In genomic region chr12:123278150-123278627, GRCh38 we compare ENCODE assay signal across 1 cellular context.
TF ChIP-seq lines count a peak whose summit lies in the region.

No MANE protein-coding gene starts in this region.

TF ChIP-seq in K562, 482 proteins besides CTCF, POLR2A, EP300 and RAD21 (continues in another document):
- no peak for TF ChIP-seq XRCC5 (IDR thresholded peaks at IDR 0.05; ENCODE audit: low read depth, low read length)
- no peak for TF ChIP-seq GATAD2A (IDR thresholded peaks at IDR 0.05)
- TF ChIP-seq RB1 (IDR thresholded peaks at IDR 0.05; ENCODE audit: low read depth): no peak
- no peak for TF ChIP-seq E2F1 (CRISPR knock-in tag; IDR thresholded peaks at IDR 0.05)
- TF ChIP-seq ZSCAN29 (IDR thresholded peaks at IDR 0.05): no peak
- TF ChIP-seq FUS (optimal IDR thresholded peaks at IDR 0.05; ENCODE audit: low read depth, low read length): no peak
- no peak for TF ChIP-seq HOXB6 (CRISPR knock-in tag; IDR thresholded peaks at IDR 0.05; ENCODE audit: borderline replicate concordance)
- TF ChIP-seq CREBBP (IDR thresholded peaks at IDR 0.05; ENCODE audit: low read depth, low read length): no peak
- no peak for TF ChIP-seq GABPB1 (CRISPR knock-in tag; IDR thresholded peaks at IDR 0.05)
- TF ChIP-seq ZNF512 (tag; IDR thresholded peaks at IDR 0.05): no peak
- TF ChIP-seq, protein P1, sequence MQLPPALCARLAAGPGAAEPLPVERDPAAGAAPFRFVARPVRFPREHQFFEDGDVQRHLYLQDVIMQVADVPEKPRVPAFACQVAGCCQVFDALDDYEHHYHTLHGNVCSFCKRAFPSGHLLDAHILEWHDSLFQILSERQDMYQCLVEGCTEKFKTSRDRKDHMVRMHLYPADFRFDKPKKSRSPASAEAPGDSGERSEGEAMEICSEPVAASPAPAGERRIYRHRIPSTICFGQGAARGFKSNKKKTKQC (CRISPR knock-in tag; IDR thresholded peaks at IDR 0.05): no peak
- no peak for TF ChIP-seq HNRNPLL (IDR thresholded peaks at IDR 0.05; ENCODE audit: low read depth, low read length, poor library complexity, severe bottlenecking)
- TF ChIP-seq NFE2 (IDR thresholded peaks at IDR 0.05; ENCODE audit: low read depth): 0 out of 2 replicates have a peak, but pooled peaks have one; percentile 4
- TF ChIP-seq PKNOX1 (IDR thresholded peaks at IDR 0.05): peak; percentile 61
- TF ChIP-seq ZNF384 (IDR thresholded peaks at IDR 0.05; ENCODE audit: low read depth, low read length): peak; percentile 82
- TF ChIP-seq ZC3H11A (IDR thresholded peaks at IDR 0.05; ENCODE audit: low read depth, low read length): no peak
- TF ChIP-seq CTCFL (IDR thresholded peaks at IDR 0.05; ENCODE audit: borderline replicate concordance, insufficient read depth, low read depth, low read length, poor library complexity, severe bottlenecking): no peak
- TF ChIP-seq SPI1 (IDR thresholded peaks at IDR 0.05; ENCODE audit: borderline replicate concordance, low read depth, low read length): peak; percentile 67
- TF ChIP-seq BMI1 (IDR thresholded peaks at IDR 0.05; ENCODE audit: low read length): no peak
- no peak for TF ChIP-seq PBX2 (CRISPR knock-in tag; IDR thresholded peaks at IDR 0.05; ENCODE audit: low read depth)
- peak; percentile 63 for TF ChIP-seq PBX2 (tag; conservative IDR thresholded peaks at IDR 0.05; ENCODE audit: low read depth)
- TF ChIP-seq CHD2 (IDR thresholded peaks at IDR 0.05; ENCODE audit: low read depth, low read length): no peak
- TF ChIP-seq C11orf30 (IDR thresholded peaks at IDR 0.05; ENCODE audit: low read depth): 0 out of 2 replicates have a peak, but pooled peaks have one; percentile 15
- no peak for TF ChIP-seq ZNF174 (CRISPR knock-in tag; IDR thresholded peaks at IDR 0.05)
- TF ChIP-seq RFX7 (CRISPR knock-in tag; IDR thresholded peaks at IDR 0.05): no peak
- TF ChIP-seq CBX3 (IDR thresholded peaks at IDR 0.05; ENCODE audit: borderline replicate concordance in 1 of 2, low read length in 2 of 2): no peak
- TF ChIP-seq RUNX1 (IDR thresholded peaks at IDR 0.05; ENCODE audit: low read depth): no peak
- TF ChIP-seq GTF2F1 (IDR thresholded peaks at IDR 0.05; ENCODE audit: low read depth, low read length): no peak
- no peak for TF ChIP-seq TAF7 (tag; IDR thresholded peaks at IDR 0.05)
- TF ChIP-seq PHF21A (IDR thresholded peaks at IDR 0.05; ENCODE audit: borderline replicate concordance, low read depth): no peak
- TF ChIP-seq BHLHE40 (IDR thresholded peaks at IDR 0.05; ENCODE audit: low read length): no peak
- no peak for TF ChIP-seq ZNF830 (CRISPR knock-in tag; IDR thresholded peaks at IDR 0.05)
- TF ChIP-seq, protein P2, sequence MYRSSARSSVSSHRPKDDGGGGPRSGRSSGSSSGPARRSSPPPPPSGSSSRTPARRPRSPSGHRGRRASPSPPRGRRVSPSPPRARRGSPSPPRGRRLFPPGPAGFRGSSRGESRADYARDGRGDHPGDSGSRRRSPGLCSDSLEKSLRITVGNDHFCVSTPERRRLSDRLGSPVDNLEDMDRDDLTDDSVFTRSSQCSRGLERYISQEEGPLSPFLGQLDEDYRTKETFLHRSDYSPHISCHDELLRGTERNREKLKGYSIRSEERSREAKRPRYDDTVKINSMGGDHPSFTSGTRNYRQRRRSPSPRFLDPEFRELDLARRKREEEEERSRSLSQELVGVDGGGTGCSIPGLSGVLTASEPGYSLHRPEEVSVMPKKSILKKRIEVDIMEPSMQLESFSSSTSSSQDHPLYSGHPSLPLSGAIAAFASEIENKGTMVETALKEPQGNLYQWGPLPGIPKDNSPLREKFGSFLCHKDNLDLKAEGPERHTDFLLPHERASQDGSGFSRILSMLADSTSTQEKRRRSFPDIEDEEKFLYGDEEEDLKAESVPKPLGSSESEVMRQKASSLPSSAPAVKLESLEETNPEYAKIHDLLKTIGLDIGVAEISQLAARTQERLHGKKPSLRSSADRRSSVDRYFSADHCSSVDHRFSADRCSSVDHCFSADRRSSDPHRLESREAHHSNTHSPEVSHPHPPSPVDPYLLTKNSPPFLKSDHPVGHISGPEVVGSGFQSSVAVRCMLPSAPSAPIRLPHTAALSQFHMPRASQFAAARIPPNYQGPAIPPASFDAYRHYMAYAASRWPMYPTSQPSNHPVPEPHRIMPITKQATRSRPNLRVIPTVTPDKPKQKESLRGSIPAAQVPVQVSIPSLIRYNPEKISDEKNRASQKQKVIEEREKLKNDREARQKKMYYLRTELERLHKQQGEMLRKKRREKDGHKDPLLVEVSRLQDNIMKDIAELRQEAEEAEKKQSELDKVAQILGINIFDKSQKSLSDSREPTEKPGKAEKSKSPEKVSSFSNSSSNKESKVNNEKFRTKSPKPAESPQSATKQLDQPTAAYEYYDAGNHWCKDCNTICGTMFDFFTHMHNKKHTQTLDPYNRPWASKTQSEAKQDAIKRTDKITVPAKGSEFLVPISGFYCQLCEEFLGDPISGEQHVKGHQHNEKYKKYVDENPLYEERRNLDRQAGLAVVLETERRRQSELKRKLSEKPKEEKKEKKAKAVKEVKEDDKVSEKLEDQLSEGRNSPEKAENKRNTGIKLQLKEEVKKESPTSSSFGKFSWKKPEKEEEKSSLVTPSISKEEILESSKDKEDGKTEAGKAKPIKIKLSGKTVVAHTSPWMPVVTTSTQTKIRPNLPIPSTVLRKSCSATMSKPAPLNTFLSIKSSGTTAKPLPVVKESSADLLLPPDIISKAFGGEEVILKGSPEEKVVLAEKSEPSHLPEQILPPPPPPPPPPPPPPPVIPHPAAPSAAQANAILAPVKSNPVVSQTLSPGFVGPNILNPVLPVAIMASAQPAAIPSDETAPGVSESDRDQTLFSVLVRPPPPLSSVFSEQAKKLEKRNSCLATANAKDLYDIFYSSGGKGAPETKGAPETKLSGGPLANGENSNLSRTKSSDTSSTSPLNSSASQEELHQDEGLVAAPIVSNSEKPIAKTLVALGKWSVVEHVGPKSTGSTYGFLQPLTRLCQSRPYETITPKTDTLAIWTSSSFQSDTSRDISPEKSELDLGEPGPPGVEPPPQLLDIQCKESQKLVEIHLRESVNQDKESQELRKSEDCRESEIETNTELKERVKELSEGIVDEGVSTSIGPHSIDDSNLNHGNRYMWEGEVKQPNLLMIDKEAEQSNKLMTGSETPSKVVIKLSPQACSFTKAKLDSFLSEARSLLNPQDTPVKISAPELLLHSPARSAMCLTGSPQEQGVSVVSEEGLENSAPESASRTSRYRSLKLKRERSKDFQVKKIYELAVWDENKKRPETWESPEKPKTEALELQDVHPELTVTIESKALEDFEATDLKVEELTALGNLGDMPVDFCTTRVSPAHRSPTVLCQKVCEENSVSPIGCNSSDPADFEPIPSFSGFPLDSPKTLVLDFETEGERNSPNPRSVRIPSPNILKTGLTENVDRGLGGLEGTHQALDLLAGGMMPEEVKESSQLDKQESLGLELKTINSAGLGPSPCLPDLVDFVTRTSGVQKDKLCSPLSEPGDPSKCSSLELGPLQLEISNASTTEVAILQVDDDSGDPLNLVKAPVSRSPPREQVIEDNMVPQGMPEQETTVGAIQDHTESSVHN (IDR thresholded peaks at IDR 0.05; ENCODE audit: borderline replicate concordance in 1 of 2, low read depth in 1 of 2): no peak
- no peak for TF ChIP-seq MTF1 (CRISPR knock-in tag; IDR thresholded peaks at IDR 0.05; ENCODE audit: borderline replicate concordance)
- no peak for TF ChIP-seq MCM2 (IDR thresholded peaks at IDR 0.05; ENCODE audit: low read depth)
- no peak for TF ChIP-seq SMARCB1 (IDR thresholded peaks at IDR 0.05; ENCODE audit: insufficient read length, low read depth)
- TF ChIP-seq ZNF146 (CRISPR knock-in tag; IDR thresholded peaks at IDR 0.05; ENCODE audit: unreplicated experiment): no peak
- TF ChIP-seq MEIS2 (IDR thresholded peaks at IDR 0.05; ENCODE audit: partially characterized antibody): peak; percentile 33
- TF ChIP-seq NCOA2 (IDR thresholded peaks at IDR 0.05; ENCODE audit: partially characterized antibody in 2 of 2): no peak
- no peak for TF ChIP-seq ZNF140 (CRISPR knock-in tag; IDR thresholded peaks at IDR 0.05)
- TF ChIP-seq ZNF311 (CRISPR knock-in tag; IDR thresholded peaks at IDR 0.05): no peak
- TF ChIP-seq GTF2A2 (tag; IDR thresholded peaks at IDR 0.05): no peak
- no peak for TF ChIP-seq OTX1 (CRISPR knock-in tag; IDR thresholded peaks at IDR 0.05)
- TF ChIP-seq, protein P3, sequence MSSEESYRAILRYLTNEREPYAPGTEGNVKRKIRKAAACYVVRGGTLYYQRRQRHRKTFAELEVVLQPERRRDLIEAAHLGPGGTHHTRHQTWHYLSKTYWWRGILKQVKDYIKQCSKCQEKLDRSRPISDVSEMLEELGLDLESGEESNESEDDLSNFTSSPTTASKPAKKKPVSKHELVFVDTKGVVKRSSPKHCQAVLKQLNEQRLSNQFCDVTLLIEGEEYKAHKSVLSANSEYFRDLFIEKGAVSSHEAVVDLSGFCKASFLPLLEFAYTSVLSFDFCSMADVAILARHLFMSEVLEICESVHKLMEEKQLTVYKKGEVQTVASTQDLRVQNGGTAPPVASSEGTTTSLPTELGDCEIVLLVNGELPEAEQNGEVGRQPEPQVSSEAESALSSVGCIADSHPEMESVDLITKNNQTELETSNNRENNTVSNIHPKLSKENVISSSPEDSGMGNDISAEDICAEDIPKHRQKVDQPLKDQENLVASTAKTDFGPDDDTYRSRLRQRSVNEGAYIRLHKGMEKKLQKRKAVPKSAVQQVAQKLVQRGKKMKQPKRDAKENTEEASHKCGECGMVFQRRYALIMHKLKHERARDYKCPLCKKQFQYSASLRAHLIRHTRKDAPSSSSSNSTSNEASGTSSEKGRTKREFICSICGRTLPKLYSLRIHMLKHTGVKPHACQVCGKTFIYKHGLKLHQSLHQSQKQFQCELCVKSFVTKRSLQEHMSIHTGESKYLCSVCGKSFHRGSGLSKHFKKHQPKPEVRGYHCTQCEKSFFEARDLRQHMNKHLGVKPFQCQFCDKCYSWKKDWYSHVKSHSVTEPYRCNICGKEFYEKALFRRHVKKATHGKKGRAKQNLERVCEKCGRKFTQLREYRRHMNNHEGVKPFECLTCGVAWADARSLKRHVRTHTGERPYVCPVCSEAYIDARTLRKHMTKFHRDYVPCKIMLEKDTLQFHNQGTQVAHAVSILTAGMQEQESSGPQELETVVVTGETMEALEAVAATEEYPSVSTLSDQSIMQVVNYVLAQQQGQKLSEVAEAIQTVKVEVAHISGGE (CRISPR knock-in tag; IDR thresholded peaks at IDR 0.05): no peak
- no peak for TF ChIP-seq ZEB2 (IDR thresholded peaks at IDR 0.05)
- TF ChIP-seq ZKSCAN8 (CRISPR knock-in tag; IDR thresholded peaks at IDR 0.05): no peak
- no peak for TF ChIP-seq HNRNPH1 (optimal IDR thresholded peaks at IDR 0.05; ENCODE audit: low read depth, low read length)
